ENCODE assay signal across 10 cellular contexts in genomic region chr6:31086788-31087440, GRCh38. TPM values are rescaled to one million over a fixed set of nuclear protein-coding genes. Genes with fewer than 3 reads are reported as not detected.
DNase-seq lines count a peak whose midpoint lies in the region; ATAC-seq, FAIRE-seq and TF ChIP-seq lines count a peak whose summit lies in the region.
"Had no signal": no experiment of that assay in that cellular context is flagged by ENCODE, and none has a peak within 500 bp of the region (broad histone marks: within the 10 kb centered on the region; RNA-seq: fewer than 3 reads in every experiment).

No MANE protein-coding gene starts in this region.

- H3K4me3 Mint-ChIP-seq in glutamatergic neuron (ENCODE audit: unreplicated experiment) (peak overlapping the region; percentile 16), Caco-2 (ENCODE audit: unreplicated experiment) (no peak overlapping the region)
- no peak overlapping the region for H3K4me3 Mint-ChIP-seq in activated CD8-positive, alpha-beta T cell treated with anti-CD3 and anti-CD28 coated beads for 36 hours
- H3K4me3 Mint-ChIP-seq: nephron had no signal

- TF ChIP-seq CTCF in glutamatergic neuron (IDR thresholded peaks at IDR 0.05; ENCODE audit: partially characterized antibody, unreplicated experiment): no peak
- no peak for TF ChIP-seq CTCF in Caco-2 (IDR thresholded peaks at IDR 0.05; ENCODE audit: insufficient read depth in 1 of 2, low read depth in 1 of 2, low read length in 1 of 2, severe bottlenecking in 1 of 2, unreplicated experiment in 1 of 2)
- TF ChIP-seq CTCF in activated CD8-positive, alpha-beta T cell treated with anti-CD3 and anti-CD28 coated beads for 36 hours (IDR thresholded peaks at IDR 0.05): no peak

- no TSS peak for BruUV-seq in Caco-2 (replicated peaks; lab: Mats Ljungman, UMichigan)

- POLR2A ChIA-PET in Caco-2 (lab: Charles Lee): interaction anchor here (0.5 to 1.0 kb wide), 2 partner anchors 160 to 173 kb away, joined by 3 to 6 read pairs; partner anchors contain the start of gene VARS2
- POLR2A ChIA-PET in activated CD8-positive, alpha-beta T cell treated with anti-CD3 and anti-CD28 coated beads for 36 hours (lab: Charles Lee): interaction anchor here (0.5 to 1.1 kb wide), 3 partner anchors 131 to 497 kb away, joined by 3 to 4 read pairs (median 3); no protein-coding TSS in a partner anchor

- intact Hi-C loops in Caco-2 (cut with micrococcal nuclease; ENCODE audit: unreplicated experiment): loop anchor here (1.0 to 10.0 kb wide), 5 partner anchors 28 to 605 kb away; partner anchors contain the start of genes FLOT1 and IER3
- intact Hi-C loops in activated CD8-positive, alpha-beta T cell treated with anti-CD3 and anti-CD28 coated beads for 36 hours (cut with micrococcal nuclease): loop anchor here (5.0 kb wide), 1 partner anchor 170 kb away; no protein-coding TSS in a partner anchor

- no peaks in the 10 kb centered on the region for H3K36me3 Mint-ChIP-seq in glutamatergic neuron (ENCODE audit: unreplicated experiment)
- no peaks in the 10 kb centered on the region for H3K36me3 Mint-ChIP-seq in Caco-2 (ENCODE audit: insufficient read depth, unreplicated experiment)
- no peaks in the 10 kb centered on the region for H3K36me3 Mint-ChIP-seq in activated CD8-positive, alpha-beta T cell treated with anti-CD3 and anti-CD28 coated beads for 36 hours (ENCODE audit: low read depth)

- DNase-seq in A172 (ENCODE audit: low spot score) (peak; percentile 78), HTR-8/SVneo (ENCODE audit: insufficient read length, low spot score) (peak; percentile 59), amniotic epithelial cell (ENCODE audit: low read depth) (peak; percentile 93), glutamatergic neuron (no peak), Caco-2 (no peak), islet precursor cell (no peak), NOMO-1 treated with dmso at 0.1 percent for 144 hours (lab: John Stamatoyannopoulos, UW; ENCODE audit: unreplicated experiment) (no peak)
- DNase-seq in activated CD8-positive, alpha-beta T cell treated with anti-CD3 and anti-CD28 coated beads for 36 hours: no peak
- DNase-seq: GOT3 had no signal

- no peaks in the 10 kb centered on the region for H3K36me3 ChIP-seq in Caco-2 (ENCODE audit: control insufficient read depth, insufficient read depth, low read length)

- H3K4me1 ChIP-seq in Caco-2: peaks cover 14% of the 10 kb centered on the region

- H3K27ac Mint-ChIP-seq in glutamatergic neuron (ENCODE audit: unreplicated experiment) (peak overlapping the region; percentile 14), Caco-2 (ENCODE audit: unreplicated experiment) (no peak overlapping the region)
- no peak overlapping the region for H3K27ac Mint-ChIP-seq in activated CD8-positive, alpha-beta T cell treated with anti-CD3 and anti-CD28 coated beads for 36 hours

- peak; percentile 58 for FAIRE-seq in HTR-8/SVneo (lab: Jason Lieb, UNC)

- H3K27me3 ChIP-seq in Caco-2 (replicated peaks; ENCODE audit: control insufficient read depth, insufficient read depth, low read length): no peaks in the 10 kb centered on the region

- ATAC-seq in activated CD8-positive, alpha-beta T cell treated with anti-CD3 and anti-CD28 coated beads for 36 hours: no peak

- CTCF ChIA-PET in Caco-2 (lab: Charles Lee): interaction anchor here (0.5 to 2.3 kb wide), 53 partner anchors 13 to 1742 kb away, joined by 3 to 66 read pairs (median 4); partner anchors contain the start of genes C6orf15, CDSN, DDR1 and DHX16
- CTCF ChIA-PET in activated CD8-positive, alpha-beta T cell treated with anti-CD3 and anti-CD28 coated beads for 36 hours (lab: Charles Lee): interaction anchor here (0.6 to 3.2 kb wide), 61 partner anchors 8 to 676 kb away, joined by 3 to 32 read pairs (median 5); partner anchors contain the start of genes GTF2H4, MDC1, MUC21 and SFTA2

- H3K4me3 ChIP-seq in Caco-2 (ENCODE audit: low read depth, low read length): no peak overlapping the region

- peaks cover 3% of the 10 kb centered on the region for H3K27me3 Mint-ChIP-seq in glutamatergic neuron (ENCODE audit: unreplicated experiment)
- H3K27me3 Mint-ChIP-seq in Caco-2 (ENCODE audit: insufficient read depth, unreplicated experiment): no peaks in the 10 kb centered on the region
- H3K27me3 Mint-ChIP-seq in activated CD8-positive, alpha-beta T cell treated with anti-CD3 and anti-CD28 coated beads for 36 hours: no peaks in the 10 kb centered on the region

- peaks cover 23% of the 10 kb centered on the region for H3K4me1 Mint-ChIP-seq in glutamatergic neuron (ENCODE audit: low read depth, unreplicated experiment)
- peaks cover 6% of the 10 kb centered on the region for H3K4me1 Mint-ChIP-seq in Caco-2 (ENCODE audit: low read depth, unreplicated experiment)
- H3K4me1 Mint-ChIP-seq in activated CD8-positive, alpha-beta T cell treated with anti-CD3 and anti-CD28 coated beads for 36 hours (ENCODE audit: low read depth): peaks cover 10% of the 10 kb centered on the region

- H3K9me3 Mint-ChIP-seq in glutamatergic neuron (ENCODE audit: unreplicated experiment) (peaks cover 3% of the 10 kb centered on the region), Caco-2 (ENCODE audit: unreplicated experiment) (no peaks in the 10 kb centered on the region)
- H3K9me3 Mint-ChIP-seq in activated CD8-positive, alpha-beta T cell treated with anti-CD3 and anti-CD28 coated beads for 36 hours: no peaks in the 10 kb centered on the region
- H3K9me3 Mint-ChIP-seq: nephron had no signal

- no peaks in the 10 kb centered on the region for H3K9me3 ChIP-seq in Caco-2

RNA-seq across cellular contexts. Expression of gene C6orf15, which starts 25.5 kb away (rescaled TPM):
- 2.4 TPM in 2 replicates for total RNA-seq in A172 (2014; rRNA removed; shearing (Covaris generic))
- total RNA-seq in glutamatergic neuron (ENCODE audit: unreplicated experiment) (not detected), Caco-2 (2022) (not detected in 2 replicates)
- total RNA-seq in activated CD8-positive, alpha-beta T cell treated with anti-CD3 and anti-CD28 coated beads for 36 hours: not detected

RNA-seq across cellular contexts. Expression of gene PSORS1C1, which starts 27.7 kb away (rescaled TPM):
- 1.1 and 3.4 TPM in 2 replicates for total RNA-seq in A172 (2014; rRNA removed; shearing (Covaris generic))
- not detected for total RNA-seq in glutamatergic neuron (ENCODE audit: unreplicated experiment)
- total RNA-seq in Caco-2 (2022): 0.75 and 0.88 TPM in 2 replicates
- total RNA-seq in activated CD8-positive, alpha-beta T cell treated with anti-CD3 and anti-CD28 coated beads for 36 hours: not detected

RNA-seq across cellular contexts. Expression of gene CDSN, which starts 33.3 kb away (rescaled TPM):
- total RNA-seq in A172 (2014; rRNA removed; shearing (Covaris generic)): not detected in 2 replicates
- total RNA-seq in glutamatergic neuron (ENCODE audit: unreplicated experiment) (not detected), Caco-2 (2022) (not detected in 2 replicates)
- total RNA-seq in activated CD8-positive, alpha-beta T cell treated with anti-CD3 and anti-CD28 coated beads for 36 hours: not detected

RNA-seq across cellular contexts. Expression of gene PSORS1C2, which starts 52.0 kb away (rescaled TPM):
- not detected in 2 replicates for total RNA-seq in A172 (2014; rRNA removed; shearing (Covaris generic))
- total RNA-seq in glutamatergic neuron (ENCODE audit: unreplicated experiment) (0.49 TPM), Caco-2 (2022) (not detected in 2 replicates)
- not detected for total RNA-seq in activated CD8-positive, alpha-beta T cell treated with anti-CD3 and anti-CD28 coated beads for 36 hours

Comparison
In these comparisons a context has a peak if more than half of its experiments do, and no peak if none do; other contexts are left out.
1. DNase-seq: peak in A172 (single experiment), HTR-8/SVneo (single experiment) and amniotic epithelial cell (single experiment); none in glutamatergic neuron (single experiment), Caco-2 (0 of 2), islet precursor cell (single experiment), activated CD8-positive, alpha-beta T cell treated with anti-CD3 and anti-CD28 coated beads for 36 hours (single experiment) and NOMO-1 treated with dmso at 0.1 percent for 144 hours (single experiment).